In genomic region chr12:117098361-117099217, GRCh38 we compare ENCODE assay signal across 8 cellular contexts. TPM values are rescaled to one million over a fixed set of nuclear protein-coding genes. Genes with fewer than 3 reads are reported as not detected.
A peak's percentile ranks its signal among the peaks of the same experiment; 100 is the strongest.
DNase-seq lines count a peak whose midpoint lies in the region; ATAC-seq and TF ChIP-seq lines count a peak whose summit lies in the region.

No MANE protein-coding gene starts in this region.

- ATAC-seq in GM18498 (IDR thresholded peaks at IDR 0.05; ENCODE audit: unreplicated experiment) (peak; percentile 38), left lobe of liver (peak; percentile 38)

- H3K9ac ChIP-seq in MM.1S (ENCODE audit: low read length) (peak overlapping the region; percentile 78), adipocyte (ENCODE audit: low read length) (no peak overlapping the region)

- DNase-seq in HAP-1 (ENCODE audit: low spot score in 2 of 2) (peak in 1 of 2 experiments; percentile 35), MM.1S (no peak), adipocyte (ENCODE audit: low read depth) (peak; percentile 13), left lobe of liver (ENCODE audit: low spot score) (no peak), mesenteric fat pad (ENCODE audit: low spot score) (no peak), foreskin melanocyte (no peak)

- H3K27me3 ChIP-seq in HAP-1 (ENCODE audit: low read depth) (peaks cover 2% of the 10 kb centered on the region; the same call in 1 of the 2 replicates), MM.1S (replicated peaks; ENCODE audit: insufficient read depth, low read length) (no peaks in the 10 kb centered on the region), adipocyte (replicated peaks; ENCODE audit: control insufficient read depth, insufficient read depth, low read length) (peaks cover 76% of the 10 kb centered on the region)

- H3K27ac ChIP-seq in MM.1S (ENCODE audit: low read length) = no peak overlapping the region

- 0 out of 2 replicates have a peak, but pooled peaks cover 4% of the 10 kb centered on the region for H3K79me2 ChIP-seq in MM.1S (ENCODE audit: low read length)

- H3K9me3 ChIP-seq in HAP-1 (no peaks in the 10 kb centered on the region), MM.1S (replicated peaks; ENCODE audit: insufficient read depth, low read length) (no peaks in the 10 kb centered on the region), adipocyte (ENCODE audit: control insufficient read depth, low read length) (peaks cover 3% of the 10 kb centered on the region)

- H3K36me3 ChIP-seq in HAP-1 (replicated peaks) (no peaks in the 10 kb centered on the region), MM.1S (replicated peaks; ENCODE audit: insufficient read depth, low read length) (no peaks in the 10 kb centered on the region), adipocyte (ENCODE audit: control insufficient read depth, insufficient read depth, low read length, severe bottlenecking) (no peaks in the 10 kb centered on the region)

- no peaks in the 10 kb centered on the region for H4K20me1 ChIP-seq in MM.1S (ENCODE audit: insufficient read depth, low read length)

- peaks cover 19% of the 10 kb centered on the region for H3K27me3 Mint-ChIP-seq in stimulated activated naive CD8-positive, alpha-beta T cell treated with anti-CD3 and anti-CD28 coated beads, Interleukin-15, Interleukin-2, amounts not matched to agents 100 ng/mL and 50 ng/mL, for 24 hours

- peaks cover 17% of the 10 kb centered on the region for H3K4me1 Mint-ChIP-seq in stimulated activated naive CD8-positive, alpha-beta T cell treated with anti-CD3 and anti-CD28 coated beads, Interleukin-15, Interleukin-2, amounts not matched to agents 100 ng/mL and 50 ng/mL, for 24 hours (ENCODE audit: low read depth)

- H3K27ac Mint-ChIP-seq in stimulated activated naive CD8-positive, alpha-beta T cell treated with anti-CD3 and anti-CD28 coated beads, Interleukin-15, Interleukin-2, amounts not matched to agents 100 ng/mL and 50 ng/mL, for 24 hours = no peak overlapping the region

- H3K4me2 ChIP-seq in MM.1S (ENCODE audit: low read depth, low read length) = peak overlapping the region; percentile 72; the same call in 1 of the 2 replicates

- no peaks in the 10 kb centered on the region for H3K9me2 ChIP-seq in MM.1S (replicated peaks; ENCODE audit: insufficient read depth, low read length)

- peak overlapping the region; percentile 78 for H3K4me3 Mint-ChIP-seq in stimulated activated naive CD8-positive, alpha-beta T cell treated with anti-CD3 and anti-CD28 coated beads, Interleukin-15, Interleukin-2, amounts not matched to agents 100 ng/mL and 50 ng/mL, for 24 hours

- H3K36me3 Mint-ChIP-seq in stimulated activated naive CD8-positive, alpha-beta T cell treated with anti-CD3 and anti-CD28 coated beads, Interleukin-15, Interleukin-2, amounts not matched to agents 100 ng/mL and 50 ng/mL, for 24 hours (ENCODE audit: low read depth) = no peaks in the 10 kb centered on the region

- no peak for TF ChIP-seq CTCF in MM.1S (IDR thresholded peaks at IDR 0.05; ENCODE audit: low read length)

- no peaks in the 10 kb centered on the region for H3K9me3 Mint-ChIP-seq in stimulated activated naive CD8-positive, alpha-beta T cell treated with anti-CD3 and anti-CD28 coated beads, Interleukin-15, Interleukin-2, amounts not matched to agents 100 ng/mL and 50 ng/mL, for 24 hours

- in situ Hi-C loops in HAP-1 (cut with MboI; ENCODE audit: low sequenced_read_pairs) = no loop called here

- H3K4me3 ChIP-seq in HAP-1 (peak overlapping the region; percentile 59), MM.1S (ENCODE audit: low read length) (peak overlapping the region; percentile 69), adipocyte (ENCODE audit: low read length) (peak overlapping the region; percentile 56)

- no peaks in the 10 kb centered on the region for H3F3A ChIP-seq in MM.1S (ENCODE audit: insufficient read depth, low read length)

- H2AFZ ChIP-seq in MM.1S (ENCODE audit: low read length) = peak overlapping the region; percentile 53; the same call in 1 of the 2 replicates

- H3K4me1 ChIP-seq in HAP-1 (no peaks in the 10 kb centered on the region; the same call in none of the 2 replicates), MM.1S (ENCODE audit: low read length) (no peaks in the 10 kb centered on the region), adipocyte (ENCODE audit: control insufficient read depth, insufficient read depth, low read length) (no peaks in the 10 kb centered on the region)

RNA-seq across cellular contexts. Expression of gene TESC, which starts 0.6 kb away (rescaled TPM):
- total RNA-seq in left lobe of liver = 3.1 TPM
- 3.8 TPM for total RNA-seq in mesenteric fat pad
